1 cellular context compared by ENCODE assay signal in genomic region chr6:31666337-31666960, GRCh38.
TF ChIP-seq lines count a peak whose summit lies in the region.

No MANE protein-coding gene starts in this region.

TF ChIP-seq in WTC11, 78 proteins besides CTCF, POLR2A, EP300 and RAD21 (continued from another document):
- TF ChIP-seq HMGXB4 (CRISPR knock-in tag; IDR thresholded peaks at IDR 0.05) (no peak), GTF2I (CRISPR knock-in tag; conservative IDR thresholded peaks at IDR 0.05) (no peak), ZBTB21 (CRISPR knock-in tag; IDR thresholded peaks at IDR 0.05; ENCODE audit: borderline replicate concordance) (no peak), ZNF512 (CRISPR knock-in tag; IDR thresholded peaks at IDR 0.05; ENCODE audit: borderline replicate concordance) (no peak), USF1 (CRISPR knock-in tag; IDR thresholded peaks at IDR 0.05) (no peak), IRF1 (CRISPR knock-in tag; IDR thresholded peaks at IDR 0.05) (no peak)
